ENCODE assay signal across 15 cellular contexts in genomic region chrX:28787206-28787605, GRCh38.
DNase-seq lines count a peak whose midpoint lies in the region; ATAC-seq and TF ChIP-seq lines count a peak whose summit lies in the region.
"Had no signal": no experiment of that assay in that cellular context is flagged by ENCODE, and none has a peak within 500 bp of the region (broad histone marks: within the 10 kb centered on the region; RNA-seq: fewer than 3 reads in every experiment).

No MANE protein-coding gene starts in this region.

- no peaks in the 10 kb centered on the region for H4K20me1 ChIP-seq in PC-3 (ENCODE audit: low read length)

- H3K4ac ChIP-seq in mesenchymal stem cell (ENCODE audit: low read depth in 1 of 2, low read length in 2 of 2) = no peak overlapping the region

- H3K4me1 ChIP-seq in PC-3 (ENCODE audit: insufficient read depth, low read length) (peaks cover 11% of the 10 kb centered on the region), mesenchymal stem cell (ENCODE audit: control insufficient read depth, insufficient read depth, low read depth, low read length) (no peaks in the 10 kb centered on the region)
- H3K4me1 ChIP-seq: uterus had no signal

- H2AFZ ChIP-seq in PC-3 (ENCODE audit: low read length) = no peak overlapping the region
- no peak overlapping the region for H2AFZ ChIP-seq in mesenchymal stem cell (ENCODE audit: low read depth, low read length)

- no peak overlapping the region for H2BK15ac ChIP-seq in mesenchymal stem cell (ENCODE audit: low read depth, poor library complexity, severe bottlenecking)

- 0% methylated on average over 1 of the region's 2 CpGs for WGBS in mesenchymal stem cell

- H3K9me3 ChIP-seq in PC-3 (ENCODE audit: low read length) = no peaks in the 10 kb centered on the region
- H3K9me3 ChIP-seq in mesenchymal stem cell (ENCODE audit: control insufficient read depth, low read length) = no peaks in the 10 kb centered on the region
- no peaks in the 10 kb centered on the region for H3K9me3 ChIP-seq in WERI-Rb-1 (ENCODE audit: severe bottlenecking)
- H3K9me3 ChIP-seq: uterus had no signal

- H2BK120ac ChIP-seq in mesenchymal stem cell (ENCODE audit: low read depth, low read length) = no peak overlapping the region

- no peak overlapping the region for H3K27ac ChIP-seq in PC-3 (ENCODE audit: low read length)
- H3K27ac ChIP-seq in mesenchymal stem cell (ENCODE audit: low read length, poor library complexity, severe bottlenecking) = no peak overlapping the region
- H3K27ac ChIP-seq in WERI-Rb-1 = no peak overlapping the region
- H3K27ac ChIP-seq: C4-2B, uterus had no signal

- no peak overlapping the region for H3K18ac ChIP-seq in mesenchymal stem cell (ENCODE audit: low read depth in 1 of 2, low read length in 2 of 2)

- ATAC-seq in PC-3 = peak; percentile 85
- ATAC-seq in HG03135 (IDR thresholded peaks at IDR 0.05; ENCODE audit: unreplicated experiment) = no peak

- POLR2A ChIA-PET in PC-3 (lab: Charles Lee; ENCODE audit: unreplicated experiment) = no interaction called here

- H3K9me2 ChIP-seq in PC-3 (replicated peaks; ENCODE audit: low read length) = no peaks in the 10 kb centered on the region

- H3K14ac ChIP-seq in mesenchymal stem cell (ENCODE audit: low read length in 2 of 2) = no peak overlapping the region

- H3K79me2 ChIP-seq in PC-3 (ENCODE audit: low read length) = no peaks in the 10 kb centered on the region

- H3F3A ChIP-seq in PC-3 (ENCODE audit: low read length, unreplicated experiment) = no peaks in the 10 kb centered on the region

- H2BK5ac ChIP-seq in mesenchymal stem cell (ENCODE audit: low read depth, low read length, poor library complexity, severe bottlenecking) = no peak overlapping the region

- H3K4me2 ChIP-seq in PC-3 (ENCODE audit: low read length) (no peak overlapping the region), mesenchymal stem cell (ENCODE audit: low read length, poor library complexity, severe bottlenecking) (no peak overlapping the region)

- no peak overlapping the region for H2BK12ac ChIP-seq in mesenchymal stem cell (ENCODE audit: low read length in 2 of 2)

- DNase-seq in ELR (ENCODE audit: low read depth) (peak; percentile 4), PC-3 (peak; percentile 80), epidermal melanocyte (ENCODE audit: insufficient read length, low spot score) (peak; percentile 11), mesenchymal stem cell (peak; percentile 60), WERI-Rb-1 (no peak), RPMI8226 (no peak)
- DNase-seq in activated CD8-positive, alpha-beta memory T cell treated with anti-CD3 and anti-CD28 coated beads for 24 hours = no peak
- DNase-seq: activated CD4-positive, alpha-beta T cell treated with anti-CD3 and anti-CD28 coated beads for 48 hours; H9; NCI-H446 treated with DMSO at 0.1 percent for 48 hours; stimulated activated naive CD4-positive, alpha-beta T cell treated with Interleukin-2 at 50 U/mL for 16 hours; T-helper 2 cell; uterus had no signal

- no peak overlapping the region for H4K8ac ChIP-seq in mesenchymal stem cell (ENCODE audit: low read length)

- H2AK5ac ChIP-seq in mesenchymal stem cell (ENCODE audit: low read length, severe bottlenecking) = no peak overlapping the region

- H3K27me3 ChIP-seq in PC-3 (ENCODE audit: low read length) (no peaks in the 10 kb centered on the region), mesenchymal stem cell (ENCODE audit: control insufficient read depth in 1 of 2, insufficient read depth in 1 of 2, low read length in 2 of 2) (no peaks in the 10 kb centered on the region), WERI-Rb-1 (ENCODE audit: insufficient read depth, low read depth, severe bottlenecking) (no peaks in the 10 kb centered on the region)

- no peaks in the 10 kb centered on the region for H3K79me1 ChIP-seq in mesenchymal stem cell (replicated peaks; ENCODE audit: low read length, poor library complexity, severe bottlenecking)

- BruUV-seq in PC-3 (replicated peaks; lab: Mats Ljungman, UMichigan) = no TSS peak

- intact Hi-C loops in PC-3 (cut with micrococcal nuclease) = no loop called here

- TF ChIP-seq CTCF in PC-3 (conservative IDR thresholded peaks at IDR 0.05; ENCODE audit: low read depth, low read length) (no peak), WERI-Rb-1 (IDR thresholded peaks at IDR 0.05; ENCODE audit: low read depth, low read length) (no peak)

- H4K91ac ChIP-seq in mesenchymal stem cell (ENCODE audit: low read length) = no peak overlapping the region

- H3K4me3 ChIP-seq in PC-3 (ENCODE audit: low read length) = no peak overlapping the region
- no peak overlapping the region for H3K4me3 ChIP-seq in mesenchymal stem cell (ENCODE audit: insufficient read depth in 1 of 2, low read depth in 1 of 2, low read length in 2 of 2)
- H3K4me3 ChIP-seq in WERI-Rb-1 (ENCODE audit: low read depth, low read length) = no peak overlapping the region
- H3K4me3 ChIP-seq: uterus had no signal

- no peak overlapping the region for H3K23ac ChIP-seq in mesenchymal stem cell (ENCODE audit: low read length in 2 of 2)

- no peaks in the 10 kb centered on the region for H3K36me3 ChIP-seq in PC-3 (ENCODE audit: low read depth, low read length)
- no peaks in the 10 kb centered on the region for H3K36me3 ChIP-seq in mesenchymal stem cell (ENCODE audit: control insufficient read depth in 1 of 2, insufficient read depth in 2 of 2, low read depth in 1 of 2, low read length in 2 of 2)
- no peaks in the 10 kb centered on the region for H3K36me3 ChIP-seq in WERI-Rb-1
- H3K36me3 ChIP-seq: uterus had no signal

- CTCF ChIA-PET in PC-3 (lab: Charles Lee) = no interaction called here

- H3K9ac ChIP-seq in PC-3 (ENCODE audit: low read length) (no peak overlapping the region), mesenchymal stem cell (ENCODE audit: low read length) (no peak overlapping the region)

Comparison
In these comparisons a context has a peak if more than half of its experiments do, and no peak if none do; other contexts are left out.
1. DNase-seq: peak in ELR (single experiment), PC-3 (single experiment), epidermal melanocyte (single experiment) and mesenchymal stem cell (single experiment); none in WERI-Rb-1 (single experiment), activated CD8-positive, alpha-beta memory T cell treated with anti-CD3 and anti-CD28 coated beads for 24 hours (single experiment) and RPMI8226 (single experiment).